ENCODE assay signal across 34 cellular contexts in genomic region chr1:197553281-197553680, GRCh38.
"Had no signal": no experiment of that assay in that cellular context is flagged by ENCODE, and none has a peak within 500 bp of the region (broad histone marks: within the 10 kb centered on the region; RNA-seq: fewer than 3 reads in every experiment).

No MANE protein-coding gene starts in this region.

- H3K4me1 ChIP-seq: breast epithelium had no signal

- H3K4me3 ChIP-seq: adrenal gland, body of pancreas, breast epithelium had no signal

- ATAC-seq: activated naive CD4-positive, alpha-beta T cell treated with anti-CD3 and anti-CD28 coated beads, Interleukin-2, amount 50 U/mL, for 72 hours; activated T-cell treated with anti-CD3 and anti-CD28 coated beads, Interleukin-2, amount 50 U/mL, for 4 hours; body of pancreas; PC-3; Right ventricle myocardium inferior; SK-N-SH treated with all-trans-retinoic acid at 6 μM for 48 hours; T-cell; T-helper 17 cell had no signal

- H3K27me3 ChIP-seq: adrenal gland, body of pancreas, breast epithelium had no signal

- H3K4me2 ChIP-seq: KMS-11 had no signal

- DNase-seq: activated B cell treated with CpG ODN at 0.5 μM for 24 hours; activated CD4-positive, alpha-beta memory T cell treated with anti-CD3 and anti-CD28 coated beads for 36 hours; activated CD4-positive, alpha-beta T cell treated with anti-CD3 and anti-CD28 coated beads for 4 hours; activated CD4-positive, alpha-beta T cell treated with anti-CD3 and anti-CD28 coated beads, Interleukin-2, amount 50 U/mL, for 1 hour; activated CD4-positive, CD25-positive, alpha-beta regulatory T cell treated with anti-CD3 and anti-CD28 coated beads, Interleukin-2, amount 50 U/mL, for 72 hours; activated CD8-positive, alpha-beta memory T cell treated with anti-CD3 and anti-CD28 coated beads, Interleukin-2, amount 50 U/mL, for 4 hours; activated gamma-delta T cell treated with Interleukin-2 at 50 U/mL for 16 hours; activated naive CD4-positive, alpha-beta T cell treated with anti-CD3 and anti-CD28 coated beads for 36 hours; activated T-cell treated with anti-CD3 and anti-CD28 coated beads for 4 hours; activated T-cell treated with anti-CD3 and anti-CD28 coated beads, Interleukin-2, amount 50 U/mL, for 4 hours; adrenal gland; body of pancreas; NCI-H1105; NCI-H1417 treated with DMSO at 0.1 percent for 48 hours; NCI-H187 treated with DMSO at 0.1 percent for 48 hours; NCI-H2107; NCI-H226; NCI-H446 treated with DMSO at 0.1 percent for 48 hours; NCI-H524 treated with DMSO at 0.1 percent for 48 hours; NCI-H748 treated with DMSO at 0.1 percent for 48 hours; NK-92 treated with Interleukin-12 subunit alpha and Interleukin-12 subunit beta, amount 100 ng/mL, for 24 hours; PC-3; SIG-M5; T-cell; T-helper 17 cell had no signal

- H3K27ac ChIP-seq: adrenal gland, body of pancreas, breast epithelium, KMS-11, RWPE1, VCaP had no signal

- FAIRE-seq: astrocyte, RCC 7860 had no signal

- H3K9ac ChIP-seq: KMS-11 had no signal

- H3K9me3 ChIP-seq: adrenal gland, body of pancreas, breast epithelium had no signal

- H3K36me3 ChIP-seq: adrenal gland, breast epithelium had no signal
